In the genomic region with DNA sequence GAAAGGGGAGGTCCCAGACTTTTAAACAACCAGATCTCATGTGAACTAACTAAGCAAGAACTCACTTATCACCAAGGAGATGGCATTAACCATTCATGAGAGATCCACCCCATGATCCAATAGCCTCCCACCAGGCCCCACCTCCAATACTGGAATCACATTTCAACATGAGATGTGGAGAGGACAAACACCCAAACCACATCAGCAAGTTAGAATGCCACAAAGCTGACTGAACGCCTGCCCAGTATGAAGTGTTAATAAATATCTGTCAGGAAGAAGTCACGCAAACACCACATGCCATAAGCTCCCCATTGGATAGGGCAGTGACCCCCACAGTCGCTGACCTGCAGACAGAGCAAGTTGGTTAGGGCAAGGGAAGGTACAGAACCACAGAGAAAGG, we compare ENCODE assay signal across 15 cellular contexts. TPM values are rescaled to one million over a fixed set of nuclear protein-coding genes. Genes with fewer than 3 reads are reported as not detected.
DNase-seq lines count a peak whose midpoint lies in the region; ATAC-seq lines count a peak whose summit lies in the region.
"Had no signal": no experiment of that assay in that cellular context is flagged by ENCODE, and none has a peak within 500 bp of the region (broad histone marks: within the 10 kb centered on the region; RNA-seq: fewer than 3 reads in every experiment).

No MANE protein-coding gene starts in this region.

- H3K27me3 Mint-ChIP-seq in T-helper 2 cell treated with Interferon-gamma antibody and Interleukin-4, amounts not matched to agents 5 μg/mL and 100 μg/mL, for 36 hours (ENCODE audit: low read depth): peaks cover 3% of the 10 kb centered on the region
- H3K27me3 Mint-ChIP-seq in activated CD4-positive, alpha-beta memory T cell treated with anti-CD3 and anti-CD28 coated beads, Interleukin-2, amount 10 ng/mL, durations not matched to agents 7 days and 5 days: no peaks in the 10 kb centered on the region
- H3K27me3 Mint-ChIP-seq: activated CD4-positive, alpha-beta T cell treated with anti-CD3 and anti-CD28 coated beads, Interleukin-2, amount 10 ng/mL, durations not matched to agents 24 days and 14 days had no signal

- no peak overlapping the region for H3K4me3 Mint-ChIP-seq in T-helper 2 cell treated with Interferon-gamma antibody and Interleukin-4, amounts not matched to agents 5 μg/mL and 100 μg/mL, for 36 hours
- no peak overlapping the region for H3K4me3 Mint-ChIP-seq in activated CD4-positive, alpha-beta memory T cell treated with anti-CD3 and anti-CD28 coated beads, Interleukin-2, amount 10 ng/mL, durations not matched to agents 7 days and 5 days
- H3K4me3 Mint-ChIP-seq: activated CD4-positive, alpha-beta T cell treated with anti-CD3 and anti-CD28 coated beads, Interleukin-2, amount 10 ng/mL, durations not matched to agents 24 days and 14 days; activated naive CD4-positive, alpha-beta T cell treated with anti-CD3 and anti-CD28 coated beads, Interleukin-2, amount 10 ng/mL, durations not matched to agents 7 days and 5 days had no signal

- ATAC-seq in GM21619 (IDR thresholded peaks at IDR 0.05; ENCODE audit: unreplicated experiment): no peak
- no peak for ATAC-seq in GM21723 (IDR thresholded peaks at IDR 0.05; ENCODE audit: unreplicated experiment)
- ATAC-seq: foreskin keratinocyte had no signal

- H3K9me3 Mint-ChIP-seq in T-helper 2 cell treated with Interferon-gamma antibody and Interleukin-4, amounts not matched to agents 5 μg/mL and 100 μg/mL, for 36 hours: no peaks in the 10 kb centered on the region
- no peaks in the 10 kb centered on the region for H3K9me3 Mint-ChIP-seq in activated CD4-positive, alpha-beta memory T cell treated with anti-CD3 and anti-CD28 coated beads, Interleukin-2, amount 10 ng/mL, durations not matched to agents 7 days and 5 days
- H3K9me3 Mint-ChIP-seq: activated CD4-positive, alpha-beta T cell treated with anti-CD3 and anti-CD28 coated beads, Interleukin-2, amount 10 ng/mL, durations not matched to agents 24 days and 14 days; activated naive CD4-positive, alpha-beta T cell treated with anti-CD3 and anti-CD28 coated beads, Interleukin-2, amount 10 ng/mL, durations not matched to agents 7 days and 5 days had no signal

- in situ Hi-C loops in Caki2 (cut with HindIII; ENCODE audit: low pct_unique_long_range_greater_than_20kb, low sequenced_read_pairs): no loop called here

- POLR2A ChIA-PET in activated CD4-positive, alpha-beta memory T cell treated with anti-CD3 and anti-CD28 coated beads, Interleukin-2, amount 10 ng/mL, durations not matched to agents 7 days and 5 days (lab: Charles Lee): no interaction called here

- H3K27ac Mint-ChIP-seq in T-helper 2 cell treated with Interferon-gamma antibody and Interleukin-4, amounts not matched to agents 5 μg/mL and 100 μg/mL, for 36 hours: no peak overlapping the region
- no peak overlapping the region for H3K27ac Mint-ChIP-seq in activated CD4-positive, alpha-beta memory T cell treated with anti-CD3 and anti-CD28 coated beads, Interleukin-2, amount 10 ng/mL, durations not matched to agents 7 days and 5 days
- H3K27ac Mint-ChIP-seq: activated CD4-positive, alpha-beta T cell treated with anti-CD3 and anti-CD28 coated beads, Interleukin-2, amount 10 ng/mL, durations not matched to agents 24 days and 14 days; activated naive CD4-positive, alpha-beta T cell treated with anti-CD3 and anti-CD28 coated beads, Interleukin-2, amount 10 ng/mL, durations not matched to agents 7 days and 5 days had no signal

- CTCF ChIA-PET in activated CD4-positive, alpha-beta memory T cell treated with anti-CD3 and anti-CD28 coated beads, Interleukin-2, amount 10 ng/mL, durations not matched to agents 7 days and 5 days (lab: Charles Lee): no interaction called here

- H3K4me1 Mint-ChIP-seq in T-helper 2 cell treated with Interferon-gamma antibody and Interleukin-4, amounts not matched to agents 5 μg/mL and 100 μg/mL, for 36 hours (ENCODE audit: low read depth): no peaks in the 10 kb centered on the region
- H3K4me1 Mint-ChIP-seq in activated CD4-positive, alpha-beta memory T cell treated with anti-CD3 and anti-CD28 coated beads, Interleukin-2, amount 10 ng/mL, durations not matched to agents 7 days and 5 days: no peaks in the 10 kb centered on the region
- H3K4me1 Mint-ChIP-seq: activated CD4-positive, alpha-beta T cell treated with anti-CD3 and anti-CD28 coated beads, Interleukin-2, amount 10 ng/mL, durations not matched to agents 24 days and 14 days; activated naive CD4-positive, alpha-beta T cell treated with anti-CD3 and anti-CD28 coated beads, Interleukin-2, amount 10 ng/mL, durations not matched to agents 7 days and 5 days had no signal

- no peaks in the 10 kb centered on the region for H3K36me3 Mint-ChIP-seq in T-helper 2 cell treated with Interferon-gamma antibody and Interleukin-4, amounts not matched to agents 5 μg/mL and 100 μg/mL, for 36 hours (ENCODE audit: low read depth)
- no peaks in the 10 kb centered on the region for H3K36me3 Mint-ChIP-seq in activated CD4-positive, alpha-beta memory T cell treated with anti-CD3 and anti-CD28 coated beads, Interleukin-2, amount 10 ng/mL, durations not matched to agents 7 days and 5 days (ENCODE audit: low read depth)
- H3K36me3 Mint-ChIP-seq: activated naive CD4-positive, alpha-beta T cell treated with anti-CD3 and anti-CD28 coated beads, Interleukin-2, amount 10 ng/mL, durations not matched to agents 7 days and 5 days had no signal

- DNase-seq in Caki2 (ENCODE audit: low read depth) (peak; percentile 60), HT1080 (ENCODE audit: low read depth) (peak; percentile 56), amniotic epithelial cell (ENCODE audit: low read depth) (peak; percentile 42), iris pigment epithelial cell (ENCODE audit: low read depth) (peak; percentile 86)
- DNase-seq in T-helper 2 cell treated with Interferon-gamma antibody and Interleukin-4, amounts not matched to agents 5 μg/mL and 100 μg/mL, for 36 hours (ENCODE audit: low spot score): no peak
- DNase-seq in activated CD4-positive, alpha-beta memory T cell treated with anti-CD3 and anti-CD28 coated beads, Interleukin-2, amount 10 ng/mL, durations not matched to agents 7 days and 5 days: no peak
- DNase-seq: activated CD4-positive, alpha-beta T cell treated with anti-CD3 and anti-CD28 coated beads, Interleukin-2, amount 10 ng/mL, durations not matched to agents 24 days and 14 days; activated naive CD4-positive, alpha-beta T cell treated with anti-CD3 and anti-CD28 coated beads, Interleukin-2, amount 10 ng/mL, durations not matched to agents 7 days and 5 days; activated T-cell treated with anti-CD3 and anti-CD28 coated beads for 4 hours; C1 segment of cervical spinal cord had no signal

RNA-seq across cellular contexts. Expression of gene SLC10A6, which starts 14.3 kb away (rescaled TPM):
- not detected in 2 replicates for total RNA-seq in Caki2 (2014; rRNA removed; shearing (Covaris generic); ENCODE audit: low replicate concordance)
- not detected in 2 replicates for total RNA-seq in HT1080 (2014; rRNA removed; shearing (Covaris generic))
- not detected in 2 replicates for polyA plus RNA-seq in HT1080 (2015; cell fraction: cytosol; rRNA removed)
- not detected in 2 replicates for polyA plus RNA-seq in HT1080 (2015; cell fraction: nucleus; rRNA removed)
- total RNA-seq in activated CD4-positive, alpha-beta memory T cell treated with anti-CD3 and anti-CD28 coated beads, Interleukin-2, amount 10 ng/mL, durations not matched to agents 7 days and 5 days: not detected
- total RNA-seq: activated CD4-positive, alpha-beta T cell treated with anti-CD3 and anti-CD28 coated beads, Interleukin-2, amount 10 ng/mL, durations not matched to agents 24 days and 14 days; NCI-H460 had no signal
- polyA plus RNA-seq: neural cell had no signal

RNA-seq across cellular contexts. Expression of gene C4orf36, which starts 57.3 kb away (rescaled TPM):
- total RNA-seq in Caki2 (2014; rRNA removed; shearing (Covaris generic); ENCODE audit: low replicate concordance): 1.6 and 5.6 TPM in 2 replicates
- total RNA-seq in HT1080 (2014; rRNA removed; shearing (Covaris generic)): 0.13 and 2.6 TPM in 2 replicates
- polyA plus RNA-seq in HT1080 (2015; cell fraction: cytosol; rRNA removed): 0.21 and 1.3 TPM in 2 replicates
- 0.32 TPM in 1 of 2 replicates, not detected in the other for polyA plus RNA-seq in HT1080 (2015; cell fraction: nucleus; rRNA removed)
- total RNA-seq in activated CD4-positive, alpha-beta memory T cell treated with anti-CD3 and anti-CD28 coated beads, Interleukin-2, amount 10 ng/mL, durations not matched to agents 7 days and 5 days: not detected
- total RNA-seq: activated CD4-positive, alpha-beta T cell treated with anti-CD3 and anti-CD28 coated beads, Interleukin-2, amount 10 ng/mL, durations not matched to agents 24 days and 14 days had no signal

Comparison
In these comparisons a context has a peak if more than half of its experiments do, and no peak if none do; other contexts are left out.
1. DNase-seq: peak in Caki2 (single experiment), HT1080 (single experiment), amniotic epithelial cell (single experiment) and iris pigment epithelial cell (single experiment); none in T-helper 2 cell treated with Interferon-gamma antibody and Interleukin-4, amounts not matched to agents 5 μg/mL and 100 μg/mL, for 36 hours (single experiment) and activated CD4-positive, alpha-beta memory T cell treated with anti-CD3 and anti-CD28 coated beads, Interleukin-2, amount 10 ng/mL, durations not matched to agents 7 days and 5 days (single experiment).